In the genomic region with DNA sequence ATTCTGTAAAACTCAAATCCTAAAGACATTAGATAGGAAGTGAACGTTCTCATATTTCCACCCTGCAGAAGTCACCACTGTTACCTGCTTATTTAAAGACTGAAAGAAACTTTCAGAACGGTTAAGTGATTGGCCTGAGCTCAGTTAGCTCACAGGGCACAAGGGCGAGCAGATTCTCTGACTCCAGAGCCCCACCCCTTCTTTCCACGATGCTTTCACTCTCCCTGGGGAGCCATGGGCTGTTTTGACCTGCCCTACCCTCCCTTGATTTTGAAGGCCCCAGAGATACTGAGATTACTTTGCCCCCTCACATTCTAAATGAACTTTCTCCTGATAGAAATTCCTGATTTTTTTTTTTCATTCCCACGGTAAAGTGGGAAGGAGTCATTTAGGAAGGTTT, we compare ENCODE assay signal across 16 cellular contexts.
DNase-seq lines count a peak whose midpoint lies in the region; ATAC-seq and TF ChIP-seq lines count a peak whose summit lies in the region.
"Had no signal": no experiment of that assay in that cellular context is flagged by ENCODE, and none has a peak within 500 bp of the region (broad histone marks: within the 10 kb centered on the region; RNA-seq: fewer than 3 reads in every experiment).

No MANE protein-coding gene starts in this region.

- ATAC-seq in GM18505 (IDR thresholded peaks at IDR 0.05; ENCODE audit: unreplicated experiment) (no peak), GM19463 (IDR thresholded peaks at IDR 0.05; ENCODE audit: unreplicated experiment) (no peak)

- H3K27me3 ChIP-seq in layer of hippocampus (ENCODE audit: control insufficient read depth, insufficient read depth, low read length), result no peaks in the 10 kb centered on the region

- H3K27ac ChIP-seq in caudate nucleus (ENCODE audit: low read depth, low read length) (peak overlapping the region; percentile 73), layer of hippocampus (ENCODE audit: low read depth, low read length) (peak overlapping the region; percentile 70), substantia nigra (ENCODE audit: low read depth, low read length, poor library complexity, severe bottlenecking) (peak overlapping the region; percentile 37)
- H3K27ac ChIP-seq: GM23248 had no signal

- no peak overlapping the region for H3K4me3 ChIP-seq in NB4 (ENCODE audit: low read depth, low read length)
- H3K4me3 ChIP-seq: GM23248 had no signal

- TF ChIP-seq CTCF in NB4 (IDR thresholded peaks at IDR 0.05; ENCODE audit: low read depth, low read length), result no peak

- TF ChIP-seq POLR2A in NB4 (IDR thresholded peaks at IDR 0.05; ENCODE audit: extremely low read depth, insufficient read length), result no peak
- TF ChIP-seq POLR2A in GM18505 (IDR thresholded peaks at IDR 0.05; ENCODE audit: borderline replicate concordance, extremely low read depth, insufficient read depth, insufficient read length), result no peak

- DNase-seq in NB4 (ENCODE audit: low read depth), result peak; percentile 46
- DNase-seq in caudate nucleus (lab: John Stamatoyannopoulos, UW), result no peak
- DNase-seq in substantia nigra (lab: John Stamatoyannopoulos, UW), result no peak
- no peak for DNase-seq in NOMO-1 (lab: John Stamatoyannopoulos, UW; ENCODE audit: unreplicated experiment in 2 of 2)
- DNase-seq in activated CD4-positive, alpha-beta T cell treated with anti-CD3 and anti-CD28 coated beads for 1 hour, result no peak
- DNase-seq: activated naive CD4-positive, alpha-beta T cell treated with anti-CD3 and anti-CD28 coated beads, Interleukin-2, amount 10 ng/mL, durations not matched to agents 7 days and 5 days; CD4-positive, CD25-positive, alpha-beta regulatory T cell; GM23248; Karpas-422; mesendoderm; NCI-H2029 treated with DMSO at 0.1 percent for 48 hours; NCI-H748 treated with DMSO at 0.1 percent for 48 hours; stimulated activated CD4-positive, alpha-beta T cell treated with anti-CD3 and anti-CD28 coated beads, Interleukin-1b, Interleukin-23, amount 100 ng/mL, for 48 hours had no signal
